Comparison of ENCODE assay signal across 1 cellular context in the genomic region with DNA sequence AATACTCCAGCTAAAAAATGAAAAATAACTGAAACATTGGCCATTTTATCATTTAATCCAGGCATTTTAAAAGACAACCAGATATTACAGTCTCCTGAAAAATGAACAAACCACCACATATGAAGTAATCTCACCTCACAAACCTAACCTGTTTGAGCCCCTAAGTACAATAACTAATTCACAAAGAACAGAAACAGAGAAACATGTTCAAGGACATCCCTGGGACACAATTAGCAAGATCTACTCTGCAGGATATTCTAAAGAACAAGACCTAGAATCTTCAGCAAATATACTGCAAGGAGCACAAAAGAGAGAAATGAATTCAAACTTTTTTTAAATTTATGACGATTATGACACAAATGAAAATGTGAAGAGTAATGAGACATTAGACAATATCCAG.
TF ChIP-seq lines count a peak whose summit lies in the region.

No MANE protein-coding gene starts in this region.

TF ChIP-seq in GM23338, 12 proteins besides CTCF, POLR2A, EP300 and RAD21 (continued from another document):
- TF ChIP-seq REST (IDR thresholded peaks at IDR 0.05; ENCODE audit: unreplicated experiment) (no peak), EZH2phosphoT487 (IDR thresholded peaks at IDR 0.05; ENCODE audit: unreplicated experiment) (no peak), POLR2AphosphoS5 (IDR thresholded peaks at IDR 0.05; ENCODE audit: low read depth) (no peak), STAT1 (IDR thresholded peaks at IDR 0.05; ENCODE audit: unreplicated experiment) (no peak), NANOG (IDR thresholded peaks at IDR 0.05; ENCODE audit: borderline replicate concordance) (no peak), EZH2 (IDR thresholded peaks at IDR 0.05; ENCODE audit: low read depth, unreplicated experiment) (no peak), ZNF114 (CRISPR knock-in tag; IDR thresholded peaks at IDR 0.05) (no peak)
